Comparison of ENCODE assay signal across 1 cellular context in the genomic region with DNA sequence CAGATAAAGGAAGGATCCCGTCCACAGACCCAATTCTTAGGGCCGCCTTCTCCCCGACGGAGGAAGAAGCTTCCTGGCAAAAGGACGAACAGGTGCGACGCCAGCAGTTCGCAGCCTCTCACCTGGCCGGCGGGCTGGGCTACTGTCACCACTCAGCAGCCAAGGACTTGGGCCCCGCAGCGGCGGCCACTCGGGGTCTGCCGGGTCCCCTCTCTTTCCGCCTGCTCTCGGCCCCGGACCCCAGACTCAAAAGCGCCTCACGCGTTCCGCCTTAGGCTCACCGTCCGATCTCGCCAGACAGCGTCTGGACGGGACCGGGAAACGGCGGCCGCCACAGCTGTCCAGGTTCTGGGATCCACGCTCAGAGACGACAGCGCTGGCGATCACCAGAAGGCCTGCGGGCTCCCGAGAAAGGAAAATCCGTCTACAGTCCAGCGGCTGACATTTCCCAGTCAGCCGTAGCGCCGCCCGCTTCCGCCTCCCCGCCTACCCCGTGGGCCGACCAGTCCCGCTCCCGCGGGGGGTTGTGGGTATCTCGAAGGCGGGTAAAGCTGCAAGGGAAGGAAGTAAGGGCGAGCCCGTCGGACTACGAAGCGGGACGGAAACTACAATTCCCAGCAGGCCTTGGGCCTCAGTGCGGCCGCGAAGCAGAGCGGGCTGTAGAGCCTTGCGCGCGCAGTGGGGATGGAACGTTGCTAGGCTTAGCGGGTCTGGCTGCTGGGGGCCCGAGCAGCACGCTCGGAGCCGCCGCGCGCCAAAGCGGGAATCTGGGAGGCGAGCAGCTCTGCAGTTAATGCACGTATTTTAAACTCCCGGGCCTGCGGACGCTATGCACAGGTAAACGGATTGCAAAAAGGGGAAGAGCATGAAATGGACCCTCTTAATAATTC.
TF ChIP-seq lines count a peak whose summit lies in the region.

TSS of gene LMBRD2 (minus strand) at position 454 of the 890 bp plus-strand sequence. CDS start 8,538 bp downstream, outside the sequence.
TSS of gene SKP2 (plus strand) at position 678 of the 890 bp plus-strand sequence. CDS start at position 830, 152 bp downstream.

TF ChIP-seq in K562, 482 proteins besides CTCF, POLR2A, EP300 and RAD21 (continued from another document and continues in another):
- TF ChIP-seq BRF1 (IDR thresholded peaks at IDR 0.05; ENCODE audit: borderline replicate concordance, extremely low read depth, insufficient read length) = no peak
- TF ChIP-seq PTTG1 (tag; IDR thresholded peaks at IDR 0.05; ENCODE audit: low read depth) = no peak
- TF ChIP-seq ZNF75A (CRISPR knock-in tag; IDR thresholded peaks at IDR 0.05) = no peak
- no peak for TF ChIP-seq ERF (CRISPR knock-in tag; IDR thresholded peaks at IDR 0.05)
- TF ChIP-seq ETV6 (IDR thresholded peaks at IDR 0.05; ENCODE audit: borderline replicate concordance in 1 of 2, low read depth in 2 of 2, low read length in 1 of 2) = no peak
- no peak for TF ChIP-seq ETV6 (CRISPR knock-in tag; IDR thresholded peaks at IDR 0.05; ENCODE audit: borderline replicate concordance)
- no peak for TF ChIP-seq GATA2 (CRISPR knock-in tag; IDR thresholded peaks at IDR 0.05)
- TF ChIP-seq GATAD2B (IDR thresholded peaks at IDR 0.05; ENCODE audit: borderline replicate concordance) = no peak
- TF ChIP-seq SMARCC2 (IDR thresholded peaks at IDR 0.05; ENCODE audit: low read depth) = no peak
- no peak for TF ChIP-seq ZC3H8 (IDR thresholded peaks at IDR 0.05)
- no peak for TF ChIP-seq CREB5 (CRISPR knock-in tag; IDR thresholded peaks at IDR 0.05)
- TF ChIP-seq, protein P1, sequence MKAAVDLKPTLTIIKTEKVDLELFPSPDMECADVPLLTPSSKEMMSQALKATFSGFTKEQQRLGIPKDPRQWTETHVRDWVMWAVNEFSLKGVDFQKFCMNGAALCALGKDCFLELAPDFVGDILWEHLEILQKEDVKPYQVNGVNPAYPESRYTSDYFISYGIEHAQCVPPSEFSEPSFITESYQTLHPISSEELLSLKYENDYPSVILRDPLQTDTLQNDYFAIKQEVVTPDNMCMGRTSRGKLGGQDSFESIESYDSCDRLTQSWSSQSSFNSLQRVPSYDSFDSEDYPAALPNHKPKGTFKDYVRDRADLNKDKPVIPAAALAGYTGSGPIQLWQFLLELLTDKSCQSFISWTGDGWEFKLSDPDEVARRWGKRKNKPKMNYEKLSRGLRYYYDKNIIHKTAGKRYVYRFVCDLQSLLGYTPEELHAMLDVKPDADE (conservative IDR thresholded peaks at IDR 0.05; ENCODE audit: control insufficient read depth, low read depth, low read length) = peak; percentile 98
- TF ChIP-seq RBBP5 (IDR thresholded peaks at IDR 0.05; ENCODE audit: borderline replicate concordance, insufficient read depth, low read length, poor library complexity, severe bottlenecking) = peak; percentile 87
- TF ChIP-seq STAG1 (CRISPR knock-in tag; IDR thresholded peaks at IDR 0.05; ENCODE audit: borderline replicate concordance) = no peak
- 0 out of 2 replicates have a peak, but pooled peaks have one; percentile 24 for TF ChIP-seq RAD51 (IDR thresholded peaks at IDR 0.05; ENCODE audit: borderline replicate concordance, low read depth)
- peak; percentile 90; the same call in 1 of the 2 replicates for TF ChIP-seq TGIF2 (CRISPR knock-in tag; IDR thresholded peaks at IDR 0.05)
- TF ChIP-seq ILK (tag; IDR thresholded peaks at IDR 0.05; ENCODE audit: borderline replicate concordance, low read depth) = no peak
- peak; percentile 62; the same call in 1 of the 2 replicates for TF ChIP-seq MXI1 (IDR thresholded peaks at IDR 0.05; ENCODE audit: low read depth, low read length)
- peak; percentile 63 for TF ChIP-seq SMAD4 (CRISPR knock-in tag; conservative IDR thresholded peaks at IDR 0.05)
- no peak for TF ChIP-seq HDAC6 (IDR thresholded peaks at IDR 0.05; ENCODE audit: low read depth, low read length)
- TF ChIP-seq TARDBP (IDR thresholded peaks at IDR 0.05) = no peak
- TF ChIP-seq CAMTA2 (CRISPR knock-in tag; conservative IDR thresholded peaks at IDR 0.05) = no peak
- TF ChIP-seq, protein P2, sequence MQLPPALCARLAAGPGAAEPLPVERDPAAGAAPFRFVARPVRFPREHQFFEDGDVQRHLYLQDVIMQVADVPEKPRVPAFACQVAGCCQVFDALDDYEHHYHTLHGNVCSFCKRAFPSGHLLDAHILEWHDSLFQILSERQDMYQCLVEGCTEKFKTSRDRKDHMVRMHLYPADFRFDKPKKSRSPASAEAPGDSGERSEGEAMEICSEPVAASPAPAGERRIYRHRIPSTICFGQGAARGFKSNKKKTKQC (CRISPR knock-in tag; IDR thresholded peaks at IDR 0.05) = no peak
- TF ChIP-seq ZMIZ1 (IDR thresholded peaks at IDR 0.05; ENCODE audit: low read depth in 2 of 2, low read length in 2 of 2) = peak in 1 of 2 experiments; percentile 51; a peak in 1 of 4 replicates
- TF ChIP-seq CGGBP1 (CRISPR knock-in tag; IDR thresholded peaks at IDR 0.05) = no peak
- no peak for TF ChIP-seq FOXK1 (CRISPR knock-in tag; IDR thresholded peaks at IDR 0.05; ENCODE audit: borderline replicate concordance)
- TF ChIP-seq CSDE1 (IDR thresholded peaks at IDR 0.05) = no peak
- TF ChIP-seq CHD7 (IDR thresholded peaks at IDR 0.05; ENCODE audit: low read depth, low read length) = no peak
- TF ChIP-seq SLC30A9 (CRISPR knock-in tag; IDR thresholded peaks at IDR 0.05) = no peak
- no peak for TF ChIP-seq ARID2 (IDR thresholded peaks at IDR 0.05)
- no peak for TF ChIP-seq HEY1 (CRISPR knock-in tag; IDR thresholded peaks at IDR 0.05; ENCODE audit: borderline replicate concordance)
- TF ChIP-seq, protein P3, sequence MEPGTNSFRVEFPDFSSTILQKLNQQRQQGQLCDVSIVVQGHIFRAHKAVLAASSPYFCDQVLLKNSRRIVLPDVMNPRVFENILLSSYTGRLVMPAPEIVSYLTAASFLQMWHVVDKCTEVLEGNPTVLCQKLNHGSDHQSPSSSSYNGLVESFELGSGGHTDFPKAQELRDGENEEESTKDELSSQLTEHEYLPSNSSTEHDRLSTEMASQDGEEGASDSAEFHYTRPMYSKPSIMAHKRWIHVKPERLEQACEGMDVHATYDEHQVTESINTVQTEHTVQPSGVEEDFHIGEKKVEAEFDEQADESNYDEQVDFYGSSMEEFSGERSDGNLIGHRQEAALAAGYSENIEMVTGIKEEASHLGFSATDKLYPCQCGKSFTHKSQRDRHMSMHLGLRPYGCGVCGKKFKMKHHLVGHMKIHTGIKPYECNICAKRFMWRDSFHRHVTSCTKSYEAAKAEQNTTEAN (CRISPR knock-in tag; IDR thresholded peaks at IDR 0.05) = 0 out of 2 replicates have a peak, but pooled peaks have one; percentile 36
- no peak for TF ChIP-seq MAFG (tag; conservative IDR thresholded peaks at IDR 0.05)
- TF ChIP-seq DIDO1 (tag; IDR thresholded peaks at IDR 0.05; ENCODE audit: low read depth) = no peak
